Comparison of ENCODE assay signal across 20 cellular contexts in the genomic region with DNA sequence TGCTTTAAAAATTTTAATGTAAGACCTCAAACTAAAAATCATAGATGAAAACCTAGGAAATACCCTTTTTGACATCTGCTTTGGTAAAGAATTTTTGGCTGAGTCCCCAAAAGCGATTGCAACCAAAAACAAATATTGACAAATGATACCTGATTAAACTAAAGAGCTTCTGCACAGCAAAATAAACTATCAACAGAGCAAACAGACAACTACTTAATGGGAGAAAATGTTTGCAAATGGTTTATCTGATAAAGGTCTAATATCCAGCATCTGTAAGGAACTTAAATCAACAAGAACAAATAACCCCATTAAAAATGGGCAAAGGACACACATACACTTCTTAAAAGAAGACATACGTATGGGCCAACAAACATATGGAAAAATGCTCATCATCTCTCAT.
"Had no signal": no experiment of that assay in that cellular context is flagged by ENCODE, and none has a peak within 500 bp of the region (broad histone marks: within the 10 kb centered on the region; RNA-seq: fewer than 3 reads in every experiment).

No MANE protein-coding gene starts in this region.

- H3K27me3 Mint-ChIP-seq: activated B cell treated with CpG ODN at 0.5 μM for 24 hours; activated CD8-positive, alpha-beta T cell treated with anti-CD3 and anti-CD28 coated beads for 36 hours; activated T-helper 17 cell treated with anti-CD3 and anti-CD28 coated beads, Interleukin-2, amount 50 U/mL, for 72 hours; natural killer cell treated with Interleukin-12 subunit alpha and Interleukin-12 subunit beta and Interleukin-15 and Interleukin-18, amount 100 ng/mL, for 72 hours had no signal

- H3K27me3 ChIP-seq: brain microvascular endothelial cell, dorsolateral prefrontal cortex, tibial nerve had no signal

- H3K4me3 Mint-ChIP-seq: activated B cell treated with CpG ODN at 0.5 μM for 24 hours; activated CD8-positive, alpha-beta T cell treated with anti-CD3 and anti-CD28 coated beads for 36 hours; activated T-cell treated with anti-CD3 and anti-CD28 coated beads, Interleukin-2, amount 50 U/mL, for 4 hours; activated T-helper 17 cell treated with anti-CD3 and anti-CD28 coated beads, Interleukin-2, amount 50 U/mL, for 72 hours; natural killer cell treated with Interleukin-12 subunit alpha and Interleukin-12 subunit beta and Interleukin-15 and Interleukin-18, amount 100 ng/mL, for 72 hours had no signal

- H3K4me1 Mint-ChIP-seq: activated B cell treated with CpG ODN at 0.5 μM for 24 hours; activated T-helper 17 cell treated with anti-CD3 and anti-CD28 coated beads, Interleukin-2, amount 50 U/mL, for 72 hours had no signal

- H3K4me1 ChIP-seq: left ventricle myocardium inferior, tibial nerve had no signal

- H3K36me3 ChIP-seq: brain microvascular endothelial cell had no signal

- DNase-seq: activated B cell treated with CpG ODN at 0.5 μM for 24 hours; activated CD4-positive, alpha-beta T cell treated with anti-CD3 and anti-CD28 coated beads, Interleukin-2, amount 50 U/mL, for 1 hour; activated CD8-positive, alpha-beta T cell treated with anti-CD3 and anti-CD28 coated beads for 36 hours; activated gamma-delta T cell treated with Interleukin-2 at 50 U/mL for 16 hours; activated naive CD4-positive, alpha-beta T cell treated with anti-CD3 and anti-CD28 coated beads, Interleukin-2, amount 50 U/mL, for 16 hours; activated T-cell treated with anti-CD3 and anti-CD28 coated beads, Interleukin-2, amount 50 U/mL, for 4 hours; amniotic stem cell; brain microvascular endothelial cell; dorsolateral prefrontal cortex; effector memory CD4-positive, alpha-beta T cell; left ventricle myocardium inferior; mucosa of descending colon; posterior cingulate gyrus; right cardiac atrium; stimulated activated CD4-positive, alpha-beta T cell treated with anti-CD3 and anti-CD28 coated beads, Interleukin-2, amount 100 ng/mL, for 48 hours; stimulated activated naive CD4-positive, alpha-beta T cell treated with Interleukin-2 at 50 U/mL for 16 hours had no signal

- H3K4me3 ChIP-seq: coronary artery, dorsolateral prefrontal cortex, left ventricle myocardium inferior, mucosa of descending colon, tibial nerve had no signal

- H3K27ac Mint-ChIP-seq: activated B cell treated with CpG ODN at 0.5 μM for 24 hours; activated CD8-positive, alpha-beta T cell treated with anti-CD3 and anti-CD28 coated beads for 36 hours; activated T-helper 17 cell treated with anti-CD3 and anti-CD28 coated beads, Interleukin-2, amount 50 U/mL, for 72 hours; natural killer cell treated with Interleukin-12 subunit alpha and Interleukin-12 subunit beta and Interleukin-15 and Interleukin-18, amount 100 ng/mL, for 72 hours had no signal

- ATAC-seq: activated CD8-positive, alpha-beta T cell treated with anti-CD3 and anti-CD28 coated beads for 36 hours; activated T-cell treated with anti-CD3 and anti-CD28 coated beads, Interleukin-2, amount 50 U/mL, for 4 hours; activated T-helper 17 cell treated with anti-CD3 and anti-CD28 coated beads, Interleukin-2, amount 50 U/mL, for 72 hours; mucosa of descending colon; natural killer cell treated with Interleukin-12 subunit alpha and Interleukin-12 subunit beta and Interleukin-15 and Interleukin-18, amount 100 ng/mL, for 72 hours; right cardiac atrium had no signal

- H3K27ac ChIP-seq: brain microvascular endothelial cell, coronary artery, dorsolateral prefrontal cortex, left ventricle myocardium inferior, tibial nerve had no signal
